9 cellular contexts compared by ENCODE assay signal in the genomic region with DNA sequence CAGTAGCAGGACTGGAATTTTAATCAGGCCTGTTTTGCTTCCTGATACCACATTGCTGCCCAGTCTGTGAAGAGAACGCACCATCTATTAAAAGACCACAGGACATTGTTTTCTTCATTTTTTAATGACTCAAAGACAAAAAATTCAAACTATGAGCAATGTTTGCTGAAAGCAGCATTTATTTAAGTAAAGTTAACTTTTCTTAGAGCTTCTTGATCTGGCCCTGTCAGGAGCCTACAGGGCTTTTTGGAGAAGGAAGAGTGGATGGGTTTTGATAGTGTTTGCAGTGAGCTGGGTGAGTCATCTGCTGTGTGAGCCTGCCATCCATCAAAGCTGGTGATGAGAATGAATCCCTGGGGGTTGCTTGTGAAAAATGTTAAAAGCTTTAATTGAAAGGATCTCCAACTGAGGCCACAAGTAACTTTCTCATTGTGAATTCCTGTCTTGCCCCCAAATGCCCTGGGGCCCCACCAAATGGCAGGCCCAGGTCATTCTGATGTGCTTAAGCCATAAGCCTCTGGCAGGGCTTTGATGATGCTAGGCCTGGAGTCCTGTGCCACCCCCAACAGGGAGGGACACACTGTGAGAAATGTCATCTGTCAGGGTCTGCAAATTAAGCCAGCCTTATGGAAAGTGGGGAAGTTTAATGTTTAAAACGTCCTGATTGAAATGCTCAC.
DNase-seq lines count a peak whose midpoint lies in the region; ATAC-seq and TF ChIP-seq lines count a peak whose summit lies in the region.
"Had no signal": no experiment of that assay in that cellular context is flagged by ENCODE, and none has a peak within 500 bp of the region (broad histone marks: within the 10 kb centered on the region; RNA-seq: fewer than 3 reads in every experiment).

No MANE protein-coding gene starts in this region.

- POLR2A ChIA-PET in WTC11 (lab: Charles Lee), result no interaction called here

- H3K27me3 Mint-ChIP-seq in WTC11 (ENCODE audit: low read depth), result no peaks in the 10 kb centered on the region

- H3K27me3 ChIP-seq in kidney epithelial cell (ENCODE audit: control insufficient read depth, insufficient read depth, low read length) (no peaks in the 10 kb centered on the region), uterus (no peaks in the 10 kb centered on the region)

- no peaks in the 10 kb centered on the region for H3K4me1 ChIP-seq in uterus

- H3K36me3 ChIP-seq in kidney epithelial cell (ENCODE audit: control insufficient read depth, insufficient read depth, low read length) (no peaks in the 10 kb centered on the region), uterus (no peaks in the 10 kb centered on the region)

- no peak overlapping the region for H3K27ac Mint-ChIP-seq in WTC11

- peak; percentile 91 for DNase-seq in AG08395 (ENCODE audit: low spot score)
- DNase-seq in HS-5 (ENCODE audit: low read depth), result peak; percentile 89
- DNase-seq in WTC11 (ENCODE audit: low spot score), result no peak
- peak; percentile 50 for DNase-seq in kidney epithelial cell (ENCODE audit: low read depth)
- DNase-seq in NCI-H510A (lab: John Stamatoyannopoulos, UW), result no peak
- DNase-seq in mesenteric fat pad (ENCODE audit: low spot score), result no peak
- no peak for DNase-seq in uterus
- DNase-seq: KG1 had no signal

- H3K4me3 Mint-ChIP-seq in WTC11, result no peak overlapping the region

- intact Hi-C loops in uterus (cut with DNase I; ENCODE audit: low total_unique reads), result no loop called here

- CTCF ChIA-PET in WTC11 (lab: Charles Lee), result interaction anchor here (1.2 kb wide), 1 partner anchor 227 kb away, joined by 4 read pairs; no protein-coding TSS in a partner anchor

- H3K27ac ChIP-seq in uterus, result no peak overlapping the region

- H3K9me3 Mint-ChIP-seq in WTC11, result peaks cover under 1% of the 10 kb centered on the region; the same call in 1 of the 2 replicates

- H3K4me1 Mint-ChIP-seq in WTC11, result peaks cover 25% of the 10 kb centered on the region

- TF ChIP-seq CTCF in WTC11 (IDR thresholded peaks at IDR 0.05) (no peak), kidney epithelial cell (IDR thresholded peaks at IDR 0.05; ENCODE audit: insufficient read depth, low read length, poor library complexity, severe bottlenecking) (no peak), uterus (IDR thresholded peaks at IDR 0.05) (no peak)

- peak; percentile 83 for ATAC-seq in WTC11
- ATAC-seq in GM21515 (IDR thresholded peaks at IDR 0.05; ENCODE audit: unreplicated experiment), result no peak

- TF ChIP-seq POLR2A in uterus (IDR thresholded peaks at IDR 0.05), result no peak

- H3K9me3 ChIP-seq in uterus, result no peaks in the 10 kb centered on the region

- peaks cover 4% of the 10 kb centered on the region; the same call in 1 of the 2 replicates for H3K36me3 Mint-ChIP-seq in WTC11

- H3K4me3 ChIP-seq in kidney epithelial cell (ENCODE audit: low read depth, low read length), result no peak overlapping the region
- no peak overlapping the region for H3K4me3 ChIP-seq in uterus

TF ChIP-seq in WTC11, 78 proteins besides CTCF, POLR2A, EP300 and RAD21:
- TF ChIP-seq NFE2L1 (CRISPR knock-in tag; IDR thresholded peaks at IDR 0.05) (no peak), TP53 (CRISPR knock-in tag; IDR thresholded peaks at IDR 0.05) (no peak), ZNF423 (CRISPR knock-in tag; IDR thresholded peaks at IDR 0.05) (no peak), ATF1 (CRISPR knock-in tag; IDR thresholded peaks at IDR 0.05) (no peak), HMGA2 (CRISPR knock-in tag; IDR thresholded peaks at IDR 0.05) (no peak), FOXP1 (CRISPR knock-in tag; IDR thresholded peaks at IDR 0.05; ENCODE audit: borderline replicate concordance) (no peak), NFYB (CRISPR knock-in tag; conservative IDR thresholded peaks at IDR 0.05; ENCODE audit: low read depth) (no peak)
- TF ChIP-seq, protein P1, sequence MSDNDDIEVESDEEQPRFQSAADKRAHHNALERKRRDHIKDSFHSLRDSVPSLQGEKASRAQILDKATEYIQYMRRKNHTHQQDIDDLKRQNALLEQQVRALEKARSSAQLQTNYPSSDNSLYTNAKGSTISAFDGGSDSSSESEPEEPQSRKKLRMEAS (CRISPR knock-in tag; IDR thresholded peaks at IDR 0.05), result no peak

Comparison
In these comparisons a context has a peak if more than half of its experiments do, and no peak if none do; other contexts are left out.
1. DNase-seq: peak in AG08395 (single experiment), HS-5 (single experiment) and kidney epithelial cell (single experiment); none in WTC11 (single experiment), NCI-H510A (single experiment), mesenteric fat pad (single experiment) and uterus (0 of 2).